ENCODE assay signal across 22 cellular contexts in genomic region chr5:99879791-99880511, GRCh38.
A peak's percentile ranks its signal among the peaks of the same experiment; 100 is the strongest.
DNase-seq lines count a peak whose midpoint lies in the region; ATAC-seq and TF ChIP-seq lines count a peak whose summit lies in the region.
"Had no signal": no experiment of that assay in that cellular context is flagged by ENCODE, and none has a peak within 500 bp of the region (broad histone marks: within the 10 kb centered on the region; RNA-seq: fewer than 3 reads in every experiment).

No MANE protein-coding gene starts in this region.

- no peak overlapping the region for H3K27ac ChIP-seq in ovary
- H3K27ac ChIP-seq: PC-9, SJCRH30 had no signal

- ATAC-seq in stimulated activated effector memory CD8-positive, alpha-beta T cell treated with anti-CD3 and anti-CD28 coated beads, Interleukin-12 subunit alpha, Interleukin-12 subunit beta, amount 100 ng/mL, for 72 hours: peak; percentile 21
- ATAC-seq in T-helper 17 cell: no peak
- no peak for ATAC-seq in GM21526 (IDR thresholded peaks at IDR 0.05; ENCODE audit: low FRiP score, unreplicated experiment)
- ATAC-seq: GM12878, Right ventricle myocardium inferior, SK-N-SH treated with all-trans-retinoic acid at 6 μM for 48 hours had no signal

- H3K4me1 ChIP-seq in ovary (ENCODE audit: insufficient read depth): no peaks in the 10 kb centered on the region
- H3K4me1 ChIP-seq: SJCRH30 had no signal

- H3K27me3 Mint-ChIP-seq in T-helper 17 cell: no peaks in the 10 kb centered on the region
- H3K27me3 Mint-ChIP-seq: B cell had no signal

- H3K4me1 Mint-ChIP-seq in stimulated activated effector memory CD8-positive, alpha-beta T cell treated with anti-CD3 and anti-CD28 coated beads, Interleukin-12 subunit alpha, Interleukin-12 subunit beta, amount 100 ng/mL, for 72 hours: no peaks in the 10 kb centered on the region
- no peaks in the 10 kb centered on the region for H3K4me1 Mint-ChIP-seq in T-helper 17 cell
- H3K4me1 Mint-ChIP-seq: B cell, H9 had no signal

- H3K27me3 ChIP-seq in ovary: no peaks in the 10 kb centered on the region
- H3K27me3 ChIP-seq: SJCRH30 had no signal

- H3K36me3 Mint-ChIP-seq in stimulated activated effector memory CD8-positive, alpha-beta T cell treated with anti-CD3 and anti-CD28 coated beads, Interleukin-12 subunit alpha, Interleukin-12 subunit beta, amount 100 ng/mL, for 72 hours: no peaks in the 10 kb centered on the region
- no peaks in the 10 kb centered on the region for H3K36me3 Mint-ChIP-seq in T-helper 17 cell (ENCODE audit: low read depth)

- no peak overlapping the region for H3K27ac Mint-ChIP-seq in stimulated activated effector memory CD8-positive, alpha-beta T cell treated with anti-CD3 and anti-CD28 coated beads, Interleukin-12 subunit alpha, Interleukin-12 subunit beta, amount 100 ng/mL, for 72 hours
- H3K27ac Mint-ChIP-seq in T-helper 17 cell: no peak overlapping the region
- H3K27ac Mint-ChIP-seq: B cell, H9 had no signal

- H3K4me3 ChIP-seq in ovary: no peak overlapping the region
- H3K4me3 ChIP-seq: GM12878, PC-9, SJCRH30 had no signal

- peak; percentile 84 to 93 for DNase-seq in NCI-H524 (lab: John Stamatoyannopoulos, UW)
- DNase-seq in NCI-H82 treated with DMSO at 0.1 percent for 48 hours (lab: John Stamatoyannopoulos, UW; ENCODE audit: unreplicated experiment): peak; percentile 64
- peak; percentile 45 for DNase-seq in islet precursor cell
- no peak for DNase-seq in stimulated activated effector memory CD8-positive, alpha-beta T cell treated with anti-CD3 and anti-CD28 coated beads, Interleukin-12 subunit alpha, Interleukin-12 subunit beta, amount 100 ng/mL, for 72 hours (ENCODE audit: low spot score in 2 of 2)
- DNase-seq in H4 (ENCODE audit: low spot score): no peak
- DNase-seq in ovary: no peak
- no peak for DNase-seq in T-helper 17 cell
- DNase-seq: DMS79, EL, GDM1, NCI-H1092, NCI-H1417 treated with DMSO at 0.1 percent for 48 hours, NCI-H2029, NCI-H748 treated with DMSO at 0.1 percent for 48 hours, PC-9 had no signal

- TF ChIP-seq POLR2A in ovary (IDR thresholded peaks at IDR 0.05): no peak

- TF ChIP-seq EP300 in ovary (IDR thresholded peaks at IDR 0.05): no peak

- H3K9me3 Mint-ChIP-seq in stimulated activated effector memory CD8-positive, alpha-beta T cell treated with anti-CD3 and anti-CD28 coated beads, Interleukin-12 subunit alpha, Interleukin-12 subunit beta, amount 100 ng/mL, for 72 hours: peaks cover 7% of the 10 kb centered on the region
- H3K9me3 Mint-ChIP-seq: H9 had no signal

- H3K36me3 ChIP-seq in ovary: no peaks in the 10 kb centered on the region
- H3K36me3 ChIP-seq: SJCRH30 had no signal

- H3K9me3 ChIP-seq in ovary (no peaks in the 10 kb centered on the region), T-helper 17 cell (ENCODE audit: control insufficient read depth, low read length, poor library complexity, severe bottlenecking) (no peaks in the 10 kb centered on the region)
- H3K9me3 ChIP-seq: SJCRH30 had no signal

- no peak overlapping the region for H3K4me3 Mint-ChIP-seq in stimulated activated effector memory CD8-positive, alpha-beta T cell treated with anti-CD3 and anti-CD28 coated beads, Interleukin-12 subunit alpha, Interleukin-12 subunit beta, amount 100 ng/mL, for 72 hours
- no peak overlapping the region for H3K4me3 Mint-ChIP-seq in T-helper 17 cell
- H3K4me3 Mint-ChIP-seq: B cell, H9 had no signal

- TF ChIP-seq CTCF in ovary (IDR thresholded peaks at IDR 0.05): no peak

- intact Hi-C loops in ovary (cut with DNase I): no loop called here

- WGBS in ovary, 3 donors: 90 to 93% (median 90%) methylated on average over 4 of the region's 4 CpGs

Comparison
In these comparisons a context has a peak if more than half of its experiments do, and no peak if none do; other contexts are left out.
1. DNase-seq: peak in NCI-H524 (2 of 2), NCI-H82 treated with DMSO at 0.1 percent for 48 hours (single experiment) and islet precursor cell (single experiment); none in stimulated activated effector memory CD8-positive, alpha-beta T cell treated with anti-CD3 and anti-CD28 coated beads, Interleukin-12 subunit alpha, Interleukin-12 subunit beta, amount 100 ng/mL, for 72 hours (0 of 2), H4 (single experiment), ovary (0 of 5) and T-helper 17 cell (0 of 3).